8 cellular contexts compared by ENCODE assay signal in genomic region chr9:101566904-101567724, GRCh38. TPM values are rescaled to one million over a fixed set of nuclear protein-coding genes. Genes with fewer than 3 reads are reported as not detected.
DNase-seq lines count a peak whose midpoint lies in the region; ATAC-seq, FAIRE-seq and TF ChIP-seq lines count a peak whose summit lies in the region.

No MANE protein-coding gene starts in this region.

- ATAC-seq in HG03060 (IDR thresholded peaks at IDR 0.05; ENCODE audit: low read depth, unreplicated experiment), result peak; percentile 64
- ATAC-seq in stimulated activated naive CD8-positive, alpha-beta T cell treated with anti-CD3 and anti-CD28 coated beads, Interleukin-15, Interleukin-2, amounts not matched to agents 100 U/mL and 50 U/mL, for 24 hours, result peak; percentile 38

- TF ChIP-seq POLR2A in GM12892 (IDR thresholded peaks at IDR 0.05; ENCODE audit: low read depth, low read length), result no peak

- CTCF ChIA-PET in AG04450 (lab: Charles Lee), result interaction anchor here (0.8 to 4.8 kb wide), 10 partner anchors 10 to 121 kb away, joined by 3 to 42 read pairs (median 5); no protein-coding TSS in a partner anchor

- no peak overlapping the region for H3K4me3 ChIP-seq in AG04450 (ENCODE audit: low read depth, low read length)

- TF ChIP-seq CTCF in AG04450 (IDR thresholded peaks at IDR 0.05; ENCODE audit: low read depth, low read length), result peak; percentile 68

- no peaks in the 10 kb centered on the region for H3K27me3 ChIP-seq in AG04450 (ENCODE audit: control insufficient read depth, insufficient read depth, low read length)

- peak; percentile 63 for FAIRE-seq in GM12892 (lab: Jason Lieb, UNC)

- POLR2A ChIA-PET in AG04450 (lab: Yijun Ruan, JAX), result no interaction called here

- H3K9me3 ChIP-seq in AG04450 (ENCODE audit: control insufficient read depth, insufficient read depth, low read length), result no peaks in the 10 kb centered on the region

- no peak for DNase-seq in AG04450 (ENCODE audit: low read depth, low spot score)
- no peak for DNase-seq in GM12892 (ENCODE audit: insufficient read length)
- DNase-seq in SW480 (ENCODE audit: low spot score), result peak; percentile 25
- peak; percentile 13 for DNase-seq in fibroblast of gingiva (ENCODE audit: low read depth)
- DNase-seq in stimulated activated naive CD8-positive, alpha-beta T cell treated with anti-CD3 and anti-CD28 coated beads, Interleukin-15, Interleukin-2, amounts not matched to agents 100 U/mL and 50 U/mL, for 24 hours, result peak; percentile 28
- DNase-seq in superior temporal gyrus (ENCODE audit: extremely low spot score), result no peak
- no peak for DNase-seq in epidermal melanocyte (ENCODE audit: insufficient read length, low spot score)

- no peak overlapping the region for H3K27ac ChIP-seq in AG04450 (ENCODE audit: low read depth, low read length)

RNA-seq across cellular contexts. Expression of gene PPP3R2, which starts 27.7 kb away (rescaled TPM):
- polyA plus RNA-seq in AG04450 (2011; rRNA removed), result not detected in 2 replicates
- polyA minus RNA-seq in AG04450 (2011; rRNA and poly(A)+ RNA removed), result not detected in 2 replicates
- polyA plus RNA-seq in GM12892 (2012; ENCODE audit: missing spikeins), result not detected

RNA-seq across cellular contexts. Expression of gene RNF20, which starts 33.5 kb away (rescaled TPM):
- polyA plus RNA-seq in AG04450 (2011; rRNA removed), result 37.1 and 42.0 TPM in 2 replicates
- polyA minus RNA-seq in AG04450 (2011; rRNA and poly(A)+ RNA removed), result 29.8 and 40.9 TPM in 2 replicates
- 22.8 TPM for polyA plus RNA-seq in GM12892 (2012; ENCODE audit: missing spikeins)

Comparison
In these comparisons a context has a peak if more than half of its experiments do, and no peak if none do; other contexts are left out.
1. DNase-seq: peak in SW480 (single experiment), fibroblast of gingiva (single experiment) and stimulated activated naive CD8-positive, alpha-beta T cell treated with anti-CD3 and anti-CD28 coated beads, Interleukin-15, Interleukin-2, amounts not matched to agents 100 U/mL and 50 U/mL, for 24 hours (single experiment); none in AG04450 (single experiment), GM12892 (single experiment), superior temporal gyrus (single experiment) and epidermal melanocyte (single experiment).